ENCODE assay signal across 1 cellular context in the genomic region with DNA sequence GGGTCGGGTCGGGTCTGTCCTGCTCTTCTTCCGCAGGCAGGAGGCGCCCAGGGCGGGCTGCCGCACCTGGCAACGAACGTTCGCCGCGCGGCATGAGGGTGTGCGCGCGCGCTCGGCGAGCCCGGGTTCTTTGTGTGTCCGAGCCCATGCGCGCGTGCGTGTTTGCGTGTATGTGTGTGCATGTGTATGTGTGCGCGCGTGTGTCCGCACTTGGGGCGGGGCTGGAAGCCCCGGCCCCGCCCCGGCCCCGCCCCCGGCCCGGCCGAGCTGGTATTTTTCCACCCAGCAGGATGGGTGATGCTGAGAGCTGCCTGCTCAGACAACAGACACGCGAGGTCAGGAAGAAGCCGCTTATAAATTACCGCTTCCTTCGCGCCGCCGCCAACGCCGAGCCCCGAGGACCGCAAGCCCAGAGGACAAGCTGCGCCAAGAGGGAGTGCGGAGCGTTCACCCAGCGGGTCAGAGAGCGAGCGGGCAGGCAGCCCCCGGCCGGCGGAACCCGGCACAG.
TF ChIP-seq lines count a peak whose summit lies in the region.

A gene (plus strand): TSS at position 303 of the 508 bp plus-strand sequence. CDS start 41,029 bp downstream, outside the sequence.

TF ChIP-seq in K562, 482 proteins besides CTCF, POLR2A, EP300 and RAD21 (continued from another document and continues in another):
- TF ChIP-seq, protein P1, sequence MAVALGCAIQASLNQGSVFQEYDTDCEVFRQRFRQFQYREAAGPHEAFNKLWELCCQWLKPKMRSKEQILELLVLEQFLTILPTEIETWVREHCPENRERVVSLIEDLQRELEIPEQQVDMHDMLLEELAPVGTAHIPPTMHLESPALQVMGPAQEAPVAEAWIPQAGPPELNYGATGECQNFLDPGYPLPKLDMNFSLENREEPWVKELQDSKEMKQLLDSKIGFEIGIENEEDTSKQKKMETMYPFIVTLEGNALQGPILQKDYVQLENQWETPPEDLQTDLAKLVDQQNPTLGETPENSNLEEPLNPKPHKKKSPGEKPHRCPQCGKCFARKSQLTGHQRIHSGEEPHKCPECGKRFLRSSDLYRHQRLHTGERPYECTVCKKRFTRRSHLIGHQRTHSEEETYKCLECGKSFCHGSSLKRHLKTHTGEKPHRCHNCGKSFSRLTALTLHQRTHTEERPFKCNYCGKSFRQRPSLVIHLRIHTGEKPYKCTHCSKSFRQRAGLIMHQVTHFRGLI (CRISPR knock-in tag; IDR thresholded peaks at IDR 0.05), result no peak
- TF ChIP-seq SMAD1 (IDR thresholded peaks at IDR 0.05; ENCODE audit: low read depth, low read length, partially characterized antibody) (no peak), TEAD1 (CRISPR knock-in tag; IDR thresholded peaks at IDR 0.05) (no peak), ILF3 (IDR thresholded peaks at IDR 0.05; ENCODE audit: borderline replicate concordance) (no peak), NCOR1 (IDR thresholded peaks at IDR 0.05) (no peak), CBFA2T3 (IDR thresholded peaks at IDR 0.05) (no peak; the same call in 1 of the 2 replicates), TRIM24 (IDR thresholded peaks at IDR 0.05) (peak in 1 of 2 experiments; percentile 23; a peak in 1 of 4 replicates), PCBP2 (IDR thresholded peaks at IDR 0.05; ENCODE audit: low read depth, low read length, poor library complexity, severe bottlenecking) (no peak), TCF7L2 (IDR thresholded peaks at IDR 0.05; ENCODE audit: low read depth, low read length) (no peak), POLR2AphosphoS2 (IDR thresholded peaks at IDR 0.05; ENCODE audit: low read length) (no peak), SAFB (IDR thresholded peaks at IDR 0.05; ENCODE audit: borderline replicate concordance, low read depth, low read length) (no peak), HNRNPUL1 (IDR thresholded peaks at IDR 0.05; ENCODE audit: low read length) (no peak), SRF (CRISPR knock-in tag; IDR thresholded peaks at IDR 0.05) (peak in 1 of 2 experiments; percentile 73; a peak in 2 of 4 replicates), RCOR1 (IDR thresholded peaks at IDR 0.05; ENCODE audit: borderline replicate concordance in 1 of 2, low read depth in 2 of 2, low read length in 2 of 2) (0 out of 4 replicates have a peak, but pooled peaks of 1 of the 2 experiments have one; percentile 28), FOXA3 (CRISPR knock-in tag; conservative IDR thresholded peaks at IDR 0.05 in 1 of 2, IDR thresholded peaks at IDR 0.05 in 1 of 2) (no peak), BRD4 (IDR thresholded peaks at IDR 0.05) (no peak), NCOA4 (IDR thresholded peaks at IDR 0.05; ENCODE audit: partially characterized antibody) (no peak), DDX20 (tag; IDR thresholded peaks at IDR 0.05; ENCODE audit: low read depth) (no peak), TFAM (CRISPR knock-in tag; conservative IDR thresholded peaks at IDR 0.05) (no peak), ZFP1 (CRISPR knock-in tag; IDR thresholded peaks at IDR 0.05) (no peak)
- TF ChIP-seq, protein P2, sequence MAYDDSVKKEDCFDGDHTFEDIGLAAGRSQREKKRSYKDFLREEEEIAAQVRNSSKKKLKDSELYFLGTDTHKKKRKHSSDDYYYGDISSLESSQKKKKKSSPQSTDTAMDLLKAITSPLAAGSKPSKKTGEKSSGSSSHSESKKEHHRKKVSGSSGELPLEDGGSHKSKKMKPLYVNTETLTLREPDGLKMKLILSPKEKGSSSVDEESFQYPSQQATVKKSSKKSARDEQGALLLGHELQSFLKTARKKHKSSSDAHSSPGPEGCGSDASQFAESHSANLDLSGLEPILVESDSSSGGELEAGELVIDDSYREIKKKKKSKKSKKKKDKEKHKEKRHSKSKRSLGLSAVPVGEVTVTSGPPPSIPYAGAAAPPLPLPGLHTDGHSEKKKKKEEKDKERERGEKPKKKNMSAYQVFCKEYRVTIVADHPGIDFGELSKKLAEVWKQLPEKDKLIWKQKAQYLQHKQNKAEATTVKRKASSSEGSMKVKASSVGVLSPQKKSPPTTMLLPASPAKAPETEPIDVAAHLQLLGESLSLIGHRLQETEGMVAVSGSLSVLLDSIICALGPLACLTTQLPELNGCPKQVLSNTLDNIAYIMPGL (CRISPR knock-in tag; IDR thresholded peaks at IDR 0.05), result no peak
- TF ChIP-seq, protein P3, sequence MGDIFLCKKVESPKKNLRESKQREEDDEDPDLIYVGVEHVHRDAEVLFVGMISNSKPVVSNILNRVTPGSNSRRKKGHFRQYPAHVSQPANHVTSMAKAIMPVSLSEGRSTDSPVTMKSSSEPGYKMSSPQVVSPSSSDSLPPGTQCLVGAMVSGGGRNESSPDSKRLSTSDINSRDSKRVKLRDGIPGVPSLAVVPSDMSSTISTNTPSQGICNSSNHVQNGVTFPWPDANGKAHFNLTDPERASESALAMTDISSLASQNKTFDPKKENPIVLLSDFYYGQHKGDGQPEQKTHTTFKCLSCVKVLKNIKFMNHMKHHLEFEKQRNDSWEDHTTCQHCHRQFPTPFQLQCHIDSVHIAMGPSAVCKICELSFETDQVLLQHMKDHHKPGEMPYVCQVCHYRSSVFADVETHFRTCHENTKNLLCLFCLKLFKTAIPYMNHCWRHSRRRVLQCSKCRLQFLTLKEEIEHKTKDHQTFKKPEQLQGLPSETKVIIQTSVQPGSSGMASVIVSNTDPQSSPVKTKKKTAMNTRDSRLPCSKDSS (IDR thresholded peaks at IDR 0.05; ENCODE audit: low read depth, partially characterized antibody), result no peak
- TF ChIP-seq, protein P4, sequence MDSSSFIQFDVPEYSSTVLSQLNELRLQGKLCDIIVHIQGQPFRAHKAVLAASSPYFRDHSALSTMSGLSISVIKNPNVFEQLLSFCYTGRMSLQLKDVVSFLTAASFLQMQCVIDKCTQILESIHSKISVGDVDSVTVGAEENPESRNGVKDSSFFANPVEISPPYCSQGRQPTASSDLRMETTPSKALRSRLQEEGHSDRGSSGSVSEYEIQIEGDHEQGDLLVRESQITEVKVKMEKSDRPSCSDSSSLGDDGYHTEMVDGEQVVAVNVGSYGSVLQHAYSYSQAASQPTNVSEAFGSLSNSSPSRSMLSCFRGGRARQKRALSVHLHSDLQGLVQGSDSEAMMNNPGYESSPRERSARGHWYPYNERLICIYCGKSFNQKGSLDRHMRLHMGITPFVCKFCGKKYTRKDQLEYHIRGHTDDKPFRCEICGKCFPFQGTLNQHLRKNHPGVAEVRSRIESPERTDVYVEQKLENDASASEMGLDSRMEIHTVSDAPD (CRISPR knock-in tag; IDR thresholded peaks at IDR 0.05), result no peak
- TF ChIP-seq, protein P5, sequence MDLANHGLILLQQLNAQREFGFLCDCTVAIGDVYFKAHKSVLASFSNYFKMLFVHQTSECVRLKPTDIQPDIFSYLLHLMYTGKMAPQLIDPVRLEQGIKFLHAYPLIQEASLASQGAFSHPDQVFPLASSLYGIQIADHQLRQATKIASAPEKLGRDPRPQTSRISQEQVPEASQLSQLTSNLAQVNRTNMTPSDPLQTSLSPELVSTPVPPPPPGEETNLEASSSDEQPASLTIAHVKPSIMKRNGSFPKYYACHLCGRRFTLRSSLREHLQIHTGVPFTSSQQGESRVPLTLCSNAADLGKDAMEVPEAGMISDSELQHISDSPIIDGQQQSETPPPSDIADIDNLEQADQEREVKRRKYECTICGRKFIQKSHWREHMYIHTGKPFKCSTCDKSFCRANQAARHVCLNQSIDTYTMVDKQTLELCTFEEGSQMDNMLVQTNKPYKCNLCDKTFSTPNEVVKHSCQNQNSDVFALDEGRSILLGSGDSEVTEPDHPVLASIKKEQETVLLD (IDR thresholded peaks at IDR 0.05), result no peak
- TF ChIP-seq, protein P6, sequence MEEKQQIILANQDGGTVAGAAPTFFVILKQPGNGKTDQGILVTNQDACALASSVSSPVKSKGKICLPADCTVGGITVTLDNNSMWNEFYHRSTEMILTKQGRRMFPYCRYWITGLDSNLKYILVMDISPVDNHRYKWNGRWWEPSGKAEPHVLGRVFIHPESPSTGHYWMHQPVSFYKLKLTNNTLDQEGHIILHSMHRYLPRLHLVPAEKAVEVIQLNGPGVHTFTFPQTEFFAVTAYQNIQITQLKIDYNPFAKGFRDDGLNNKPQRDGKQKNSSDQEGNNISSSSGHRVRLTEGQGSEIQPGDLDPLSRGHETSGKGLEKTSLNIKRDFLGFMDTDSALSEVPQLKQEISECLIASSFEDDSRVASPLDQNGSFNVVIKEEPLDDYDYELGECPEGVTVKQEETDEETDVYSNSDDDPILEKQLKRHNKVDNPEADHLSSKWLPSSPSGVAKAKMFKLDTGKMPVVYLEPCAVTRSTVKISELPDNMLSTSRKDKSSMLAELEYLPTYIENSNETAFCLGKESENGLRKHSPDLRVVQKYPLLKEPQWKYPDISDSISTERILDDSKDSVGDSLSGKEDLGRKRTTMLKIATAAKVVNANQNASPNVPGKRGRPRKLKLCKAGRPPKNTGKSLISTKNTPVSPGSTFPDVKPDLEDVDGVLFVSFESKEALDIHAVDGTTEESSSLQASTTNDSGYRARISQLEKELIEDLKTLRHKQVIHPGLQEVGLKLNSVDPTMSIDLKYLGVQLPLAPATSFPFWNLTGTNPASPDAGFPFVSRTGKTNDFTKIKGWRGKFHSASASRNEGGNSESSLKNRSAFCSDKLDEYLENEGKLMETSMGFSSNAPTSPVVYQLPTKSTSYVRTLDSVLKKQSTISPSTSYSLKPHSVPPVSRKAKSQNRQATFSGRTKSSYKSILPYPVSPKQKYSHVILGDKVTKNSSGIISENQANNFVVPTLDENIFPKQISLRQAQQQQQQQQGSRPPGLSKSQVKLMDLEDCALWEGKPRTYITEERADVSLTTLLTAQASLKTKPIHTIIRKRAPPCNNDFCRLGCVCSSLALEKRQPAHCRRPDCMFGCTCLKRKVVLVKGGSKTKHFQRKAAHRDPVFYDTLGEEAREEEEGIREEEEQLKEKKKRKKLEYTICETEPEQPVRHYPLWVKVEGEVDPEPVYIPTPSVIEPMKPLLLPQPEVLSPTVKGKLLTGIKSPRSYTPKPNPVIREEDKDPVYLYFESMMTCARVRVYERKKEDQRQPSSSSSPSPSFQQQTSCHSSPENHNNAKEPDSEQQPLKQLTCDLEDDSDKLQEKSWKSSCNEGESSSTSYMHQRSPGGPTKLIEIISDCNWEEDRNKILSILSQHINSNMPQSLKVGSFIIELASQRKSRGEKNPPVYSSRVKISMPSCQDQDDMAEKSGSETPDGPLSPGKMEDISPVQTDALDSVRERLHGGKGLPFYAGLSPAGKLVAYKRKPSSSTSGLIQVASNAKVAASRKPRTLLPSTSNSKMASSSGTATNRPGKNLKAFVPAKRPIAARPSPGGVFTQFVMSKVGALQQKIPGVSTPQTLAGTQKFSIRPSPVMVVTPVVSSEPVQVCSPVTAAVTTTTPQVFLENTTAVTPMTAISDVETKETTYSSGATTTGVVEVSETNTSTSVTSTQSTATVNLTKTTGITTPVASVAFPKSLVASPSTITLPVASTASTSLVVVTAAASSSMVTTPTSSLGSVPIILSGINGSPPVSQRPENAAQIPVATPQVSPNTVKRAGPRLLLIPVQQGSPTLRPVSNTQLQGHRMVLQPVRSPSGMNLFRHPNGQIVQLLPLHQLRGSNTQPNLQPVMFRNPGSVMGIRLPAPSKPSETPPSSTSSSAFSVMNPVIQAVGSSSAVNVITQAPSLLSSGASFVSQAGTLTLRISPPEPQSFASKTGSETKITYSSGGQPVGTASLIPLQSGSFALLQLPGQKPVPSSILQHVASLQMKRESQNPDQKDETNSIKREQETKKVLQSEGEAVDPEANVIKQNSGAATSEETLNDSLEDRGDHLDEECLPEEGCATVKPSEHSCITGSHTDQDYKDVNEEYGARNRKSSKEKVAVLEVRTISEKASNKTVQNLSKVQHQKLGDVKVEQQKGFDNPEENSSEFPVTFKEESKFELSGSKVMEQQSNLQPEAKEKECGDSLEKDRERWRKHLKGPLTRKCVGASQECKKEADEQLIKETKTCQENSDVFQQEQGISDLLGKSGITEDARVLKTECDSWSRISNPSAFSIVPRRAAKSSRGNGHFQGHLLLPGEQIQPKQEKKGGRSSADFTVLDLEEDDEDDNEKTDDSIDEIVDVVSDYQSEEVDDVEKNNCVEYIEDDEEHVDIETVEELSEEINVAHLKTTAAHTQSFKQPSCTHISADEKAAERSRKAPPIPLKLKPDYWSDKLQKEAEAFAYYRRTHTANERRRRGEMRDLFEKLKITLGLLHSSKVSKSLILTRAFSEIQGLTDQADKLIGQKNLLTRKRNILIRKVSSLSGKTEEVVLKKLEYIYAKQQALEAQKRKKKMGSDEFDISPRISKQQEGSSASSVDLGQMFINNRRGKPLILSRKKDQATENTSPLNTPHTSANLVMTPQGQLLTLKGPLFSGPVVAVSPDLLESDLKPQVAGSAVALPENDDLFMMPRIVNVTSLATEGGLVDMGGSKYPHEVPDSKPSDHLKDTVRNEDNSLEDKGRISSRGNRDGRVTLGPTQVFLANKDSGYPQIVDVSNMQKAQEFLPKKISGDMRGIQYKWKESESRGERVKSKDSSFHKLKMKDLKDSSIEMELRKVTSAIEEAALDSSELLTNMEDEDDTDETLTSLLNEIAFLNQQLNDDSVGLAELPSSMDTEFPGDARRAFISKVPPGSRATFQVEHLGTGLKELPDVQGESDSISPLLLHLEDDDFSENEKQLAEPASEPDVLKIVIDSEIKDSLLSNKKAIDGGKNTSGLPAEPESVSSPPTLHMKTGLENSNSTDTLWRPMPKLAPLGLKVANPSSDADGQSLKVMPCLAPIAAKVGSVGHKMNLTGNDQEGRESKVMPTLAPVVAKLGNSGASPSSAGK (IDR thresholded peaks at IDR 0.05), result no peak
- TF ChIP-seq, protein P7, sequence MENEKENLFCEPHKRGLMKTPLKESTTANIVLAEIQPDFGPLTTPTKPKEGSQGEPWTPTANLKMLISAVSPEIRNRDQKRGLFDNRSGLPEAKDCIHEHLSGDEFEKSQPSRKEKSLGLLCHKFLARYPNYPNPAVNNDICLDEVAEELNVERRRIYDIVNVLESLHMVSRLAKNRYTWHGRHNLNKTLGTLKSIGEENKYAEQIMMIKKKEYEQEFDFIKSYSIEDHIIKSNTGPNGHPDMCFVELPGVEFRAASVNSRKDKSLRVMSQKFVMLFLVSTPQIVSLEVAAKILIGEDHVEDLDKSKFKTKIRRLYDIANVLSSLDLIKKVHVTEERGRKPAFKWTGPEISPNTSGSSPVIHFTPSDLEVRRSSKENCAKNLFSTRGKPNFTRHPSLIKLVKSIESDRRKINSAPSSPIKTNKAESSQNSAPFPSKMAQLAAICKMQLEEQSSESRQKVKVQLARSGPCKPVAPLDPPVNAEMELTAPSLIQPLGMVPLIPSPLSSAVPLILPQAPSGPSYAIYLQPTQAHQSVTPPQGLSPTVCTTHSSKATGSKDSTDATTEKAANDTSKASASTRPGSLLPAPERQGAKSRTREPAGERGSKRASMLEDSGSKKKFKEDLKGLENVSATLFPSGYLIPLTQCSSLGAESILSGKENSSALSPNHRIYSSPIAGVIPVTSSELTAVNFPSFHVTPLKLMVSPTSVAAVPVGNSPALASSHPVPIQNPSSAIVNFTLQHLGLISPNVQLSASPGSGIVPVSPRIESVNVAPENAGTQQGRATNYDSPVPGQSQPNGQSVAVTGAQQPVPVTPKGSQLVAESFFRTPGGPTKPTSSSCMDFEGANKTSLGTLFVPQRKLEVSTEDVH (IDR thresholded peaks at IDR 0.05; ENCODE audit: low read depth, partially characterized antibody), result peak; percentile 58
